In the genomic region with DNA sequence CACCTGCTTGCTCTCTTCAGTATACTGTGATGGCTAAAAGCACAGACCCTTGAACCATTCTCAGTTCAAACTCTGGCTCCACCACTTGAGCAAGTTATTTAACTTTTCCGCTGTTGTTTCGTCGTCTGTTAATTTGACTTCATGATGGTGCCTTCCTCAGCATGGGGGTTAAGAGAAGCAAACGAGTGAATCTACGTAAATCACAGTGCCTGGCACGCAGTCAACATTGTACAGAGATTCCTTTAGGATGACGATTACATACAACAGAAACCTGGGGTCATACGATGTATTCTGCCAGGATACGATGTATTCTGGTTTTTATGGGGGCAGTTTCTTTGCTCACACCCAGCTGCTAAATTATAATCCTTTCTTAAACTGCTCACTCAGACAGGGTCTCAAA, we compare ENCODE assay signal across 27 cellular contexts.
"Had no signal": no experiment of that assay in that cellular context is flagged by ENCODE, and none has a peak within 500 bp of the region (broad histone marks: within the 10 kb centered on the region; RNA-seq: fewer than 3 reads in every experiment).

No MANE protein-coding gene starts in this region.

- H3K4me3 Mint-ChIP-seq: effector memory CD8-positive, alpha-beta T cell; immature natural killer cell; naive B cell; stimulated activated effector memory CD8-positive, alpha-beta T cell treated with anti-CD3 and anti-CD28 coated beads, Interleukin-12 subunit alpha, Interleukin-12 subunit beta, amount 100 ng/mL, for 72 hours had no signal

- H3K4me1 Mint-ChIP-seq: immature natural killer cell; naive B cell; stimulated activated effector memory CD8-positive, alpha-beta T cell treated with anti-CD3 and anti-CD28 coated beads, Interleukin-12 subunit alpha, Interleukin-12 subunit beta, amount 100 ng/mL, for 72 hours had no signal

- H3K27ac ChIP-seq: esophagus squamous epithelium, heart right ventricle, lower lobe of right lung, ovary, psoas muscle, sigmoid colon, thoracic aorta, vagina had no signal

- H3K27ac Mint-ChIP-seq: effector memory CD8-positive, alpha-beta T cell; immature natural killer cell; naive B cell; stimulated activated effector memory CD8-positive, alpha-beta T cell treated with anti-CD3 and anti-CD28 coated beads, Interleukin-12 subunit alpha, Interleukin-12 subunit beta, amount 100 ng/mL, for 72 hours had no signal

- H3K36me3 ChIP-seq: esophagus squamous epithelium, heart right ventricle, lower lobe of right lung, ovary, sigmoid colon, thoracic aorta, vagina had no signal

- H3K27me3 ChIP-seq: esophagus squamous epithelium, heart right ventricle, ovary, sigmoid colon, vagina had no signal

- H3K27me3 Mint-ChIP-seq: effector memory CD8-positive, alpha-beta T cell; naive B cell had no signal

- ATAC-seq: effector memory CD8-positive, alpha-beta T cell; heart right ventricle; left ventricle myocardium superior; lower lobe of right lung; mucosa of descending colon; psoas muscle; right cardiac atrium; stimulated activated effector memory CD8-positive, alpha-beta T cell treated with anti-CD3 and anti-CD28 coated beads, Interleukin-12 subunit alpha, Interleukin-12 subunit beta, amount 100 ng/mL, for 72 hours had no signal

- H3K36me3 Mint-ChIP-seq: immature natural killer cell; naive B cell; stimulated activated effector memory CD8-positive, alpha-beta T cell treated with anti-CD3 and anti-CD28 coated beads, Interleukin-12 subunit alpha, Interleukin-12 subunit beta, amount 100 ng/mL, for 72 hours had no signal

- DNase-seq: cortex of kidney; effector memory CD8-positive, alpha-beta T cell; erythroblast; esophagus squamous epithelium; foreskin melanocyte; glutamatergic neuron; heart right ventricle; hippocampal formation; immature natural killer cell; left ventricle myocardium superior; lower lobe of right lung; mucosa of descending colon; naive B cell; nephron progenitor cell; occipital lobe; ovary; posterior cingulate gyrus; psoas muscle; right cardiac atrium; sigmoid colon; stimulated activated CD4-positive, alpha-beta T cell treated with anti-CD3 and anti-CD28 coated beads, Interleukin-2, amount 100 ng/mL, for 24 hours; stimulated activated CD4-positive, alpha-beta T cell treated with anti-CD3 and anti-CD28 coated beads, Interleukin-4, amount 100 ng/mL, for 24 hours; stimulated activated naive CD4-positive, alpha-beta T cell treated with Interleukin-2 at 50 U/mL for 16 hours; substantia nigra had no signal

- H3K4me3 ChIP-seq: esophagus squamous epithelium, heart right ventricle, lower lobe of right lung, mucosa of descending colon, ovary, psoas muscle, sigmoid colon, thoracic aorta, vagina had no signal
